ENCODE assay signal across 8 cellular contexts in genomic region chr2:1745171-1746023, GRCh38. TPM values are rescaled to one million over a fixed set of nuclear protein-coding genes. Genes with fewer than 3 reads are reported as not detected.
A peak's percentile ranks its signal among the peaks of the same experiment; 100 is the strongest.
DNase-seq lines count a peak whose midpoint lies in the region; ATAC-seq and TF ChIP-seq lines count a peak whose summit lies in the region.

No MANE protein-coding gene starts in this region.

- H3K36me3 Mint-ChIP-seq in activated naive CD8-positive, alpha-beta T cell treated with anti-CD3 and anti-CD28 coated beads for 36 hours: no peaks in the 10 kb centered on the region

- no peak for TF ChIP-seq POLR2A in sigmoid colon (IDR thresholded peaks at IDR 0.05)

- H3K9me3 ChIP-seq in right cardiac atrium (ENCODE audit: control insufficient read depth, low read length): no peaks in the 10 kb centered on the region
- H3K9me3 ChIP-seq in sigmoid colon: no peaks in the 10 kb centered on the region

- DNase-seq in H7: peak; percentile 34
- DNase-seq in activated naive CD8-positive, alpha-beta T cell treated with anti-CD3 and anti-CD28 coated beads for 36 hours: no peak
- DNase-seq in right cardiac atrium: peak in 2 of 3 donors; percentile 16 to 40
- DNase-seq in sigmoid colon: no peak
- no peak for DNase-seq in substantia nigra (lab: John Stamatoyannopoulos, UW)
- no peak for DNase-seq in NCI-H510A (lab: John Stamatoyannopoulos, UW)

- H3K27me3 ChIP-seq in H7 (ENCODE audit: control insufficient read depth, insufficient read depth, low read length) (peaks cover 8% of the 10 kb centered on the region), right cardiac atrium (ENCODE audit: control insufficient read depth, insufficient read depth) (no peaks in the 10 kb centered on the region), sigmoid colon (no peaks in the 10 kb centered on the region)

- H3K4me3 Mint-ChIP-seq in activated naive CD8-positive, alpha-beta T cell treated with anti-CD3 and anti-CD28 coated beads for 36 hours: peak overlapping the region; percentile 68

- ATAC-seq in right cardiac atrium (no peak), GM21786 (IDR thresholded peaks at IDR 0.05; ENCODE audit: unreplicated experiment) (no peak), HG02840 (IDR thresholded peaks at IDR 0.05; ENCODE audit: low FRiP score, unreplicated experiment) (no peak)

- peak overlapping the region; percentile 83; the same call in 1 of the 2 replicates for H3K4me3 ChIP-seq in H7 (ENCODE audit: insufficient read depth, low read depth, low read length)
- peak overlapping the region; percentile 91 for H3K4me3 ChIP-seq in right cardiac atrium (ENCODE audit: low read length)
- H3K4me3 ChIP-seq in sigmoid colon: peak overlapping the region; percentile 62 to 87 (median 76)

- no peak for TF ChIP-seq EP300 in sigmoid colon (IDR thresholded peaks at IDR 0.05)

- H3K4me1 Mint-ChIP-seq in activated naive CD8-positive, alpha-beta T cell treated with anti-CD3 and anti-CD28 coated beads for 36 hours: peaks cover 6% of the 10 kb centered on the region

- no peaks in the 10 kb centered on the region for H3K9me3 Mint-ChIP-seq in activated naive CD8-positive, alpha-beta T cell treated with anti-CD3 and anti-CD28 coated beads for 36 hours

- H3K4me1 ChIP-seq in right cardiac atrium (ENCODE audit: control insufficient read depth, insufficient read depth, low read length): no peaks in the 10 kb centered on the region
- peaks cover 0 to 40% (median 27%) of the 10 kb centered on the region in 4 donors for H3K4me1 ChIP-seq in sigmoid colon

- H3K27ac Mint-ChIP-seq in activated naive CD8-positive, alpha-beta T cell treated with anti-CD3 and anti-CD28 coated beads for 36 hours: no peak overlapping the region

- H3K27me3 Mint-ChIP-seq in activated naive CD8-positive, alpha-beta T cell treated with anti-CD3 and anti-CD28 coated beads for 36 hours: peaks cover 63% of the 10 kb centered on the region

- H3K36me3 ChIP-seq in H7 (replicated peaks; ENCODE audit: control insufficient read depth, insufficient read depth, low read length) (peaks cover 1% of the 10 kb centered on the region), sigmoid colon (no peaks in the 10 kb centered on the region)

- H3K27ac ChIP-seq in right cardiac atrium (ENCODE audit: low read length): no peak overlapping the region
- peak overlapping the region; percentile 96 to 100 (median 99) for H3K27ac ChIP-seq in sigmoid colon
- H3K27ac ChIP-seq in substantia nigra (ENCODE audit: low read depth, low read length, poor library complexity, severe bottlenecking): no peak overlapping the region

- WGBS in right cardiac atrium: 60% methylated on average over 26 of the region's 26 CpGs
- WGBS in sigmoid colon, 2 donors: 36 to 48% methylated on average over 26 of the region's 26 CpGs

- no peak for TF ChIP-seq CTCF in sigmoid colon (IDR thresholded peaks at IDR 0.05)

- intact Hi-C loops in right cardiac atrium (cut with DNase I): loop anchor here in 1 of 4 donors (5.0 kb wide), 1 partner anchor 143 kb away; no protein-coding TSS in a partner anchor
- intact Hi-C loops in sigmoid colon (cut with DNase I): loop anchor here (2.0 to 5.0 kb wide), 2 partner anchors 93 to 193 kb away; no protein-coding TSS in a partner anchor

RNA-seq across cellular contexts. Expression of gene PXDN, which starts 1.1 kb away (rescaled TPM):
- 102 and 124 TPM in 2 replicates for total RNA-seq in H7 (2014; rRNA removed; shearing (Covaris generic))
- total RNA-seq in activated naive CD8-positive, alpha-beta T cell treated with anti-CD3 and anti-CD28 coated beads for 36 hours: 1 to 10 TPM; 1.8 to 2.1 TPM
- total RNA-seq in right cardiac atrium: 10 to 100 TPM; 13.7 to 40.7 (median 22.2) TPM
- 7.6 TPM for polyA plus RNA-seq in right cardiac atrium
- total RNA-seq in sigmoid colon: 100 to 1,000 TPM in 1 of 4 donors, 10 to 100 TPM in 3; 34.4 to 126 (median 48.3) TPM
- polyA plus RNA-seq in sigmoid colon: 10 to 100 TPM in 1 of 3 donors, 1 to 10 TPM in 2; 1.2 to 13.6 (median 1.8) TPM

Comparison
In these comparisons a context has a peak if more than half of its experiments do, and no peak if none do; other contexts are left out.
1. DNase-seq: peak in H7 (single experiment) and right cardiac atrium (2 of 3); none in activated naive CD8-positive, alpha-beta T cell treated with anti-CD3 and anti-CD28 coated beads for 36 hours (single experiment), sigmoid colon (single experiment), substantia nigra (0 of 49) and NCI-H510A (single experiment).
2. H3K27ac ChIP-seq: peak in sigmoid colon (4 of 4); none in right cardiac atrium (single experiment) and substantia nigra (single experiment).
3. RNA of gene PXDN, which starts 1.1 kb away (total RNA-seq): 102 to 124 TPM in H7, 34.4 to 126 TPM in sigmoid colon and 13.7 to 40.7 TPM in right cardiac atrium; 1.8 to 2.1 TPM in activated naive CD8-positive, alpha-beta T cell treated with anti-CD3 and anti-CD28 coated beads for 36 hours; every median in the first group is over 4 times any median in the second.
4. Peak in every context shown above with its lines, with median percentiles within 50 percentile points of each other: H3K4me3 ChIP-seq.